ENCODE assay signal across 12 cellular contexts in genomic region chr19:40921005-40921897, GRCh38. TPM values are rescaled to one million over a fixed set of nuclear protein-coding genes. Genes with fewer than 3 reads are reported as not detected.
DNase-seq lines count a peak whose midpoint lies in the region; ATAC-seq and TF ChIP-seq lines count a peak whose summit lies in the region.
"Had no signal": no experiment of that assay in that cellular context is flagged by ENCODE, and none has a peak within 500 bp of the region (broad histone marks: within the 10 kb centered on the region; RNA-seq: fewer than 3 reads in every experiment).

No MANE protein-coding gene starts in this region.

- no peak overlapping the region for H2BK15ac ChIP-seq in mesenchymal stem cell (ENCODE audit: low read depth, poor library complexity, severe bottlenecking)

- intact Hi-C loops in Caco-2 (cut with micrococcal nuclease; ENCODE audit: unreplicated experiment): loop anchor here (1.0 to 5.0 kb wide), 5 partner anchors 8 to 110 kb away; no protein-coding TSS in a partner anchor

- TF ChIP-seq CTCF in Caco-2 (IDR thresholded peaks at IDR 0.05; ENCODE audit: insufficient read depth in 1 of 2, low read depth in 1 of 2, low read length in 1 of 2, severe bottlenecking in 1 of 2, unreplicated experiment in 1 of 2): no peak
- TF ChIP-seq CTCF in WTC11 (IDR thresholded peaks at IDR 0.05): no peak

- H3K4me2 ChIP-seq in mesenchymal stem cell (ENCODE audit: low read length, poor library complexity, severe bottlenecking): no peak overlapping the region
- H3K4me2 ChIP-seq: BLaER1 had no signal

- H3K27me3 Mint-ChIP-seq in Caco-2 (ENCODE audit: insufficient read depth, unreplicated experiment) (no peaks in the 10 kb centered on the region), WTC11 (ENCODE audit: low read depth) (peaks cover 21% of the 10 kb centered on the region)
- H3K27me3 Mint-ChIP-seq in effector memory CD8-positive, alpha-beta T cell: peaks cover 21 to 62% of the 10 kb centered on the region in 2 donors
- H3K27me3 Mint-ChIP-seq: stimulated activated naive CD8-positive, alpha-beta T cell treated with anti-CD3 and anti-CD28 coated beads, Interleukin-15, Interleukin-2, amounts not matched to agents 100 ng/mL and 50 ng/mL, for 24 hours had no signal

- H3K4me3 Mint-ChIP-seq in Caco-2 (ENCODE audit: unreplicated experiment): peak overlapping the region; percentile 56
- no peak overlapping the region for H3K4me3 Mint-ChIP-seq in WTC11
- H3K4me3 Mint-ChIP-seq in effector memory CD8-positive, alpha-beta T cell: no peak overlapping the region
- H3K4me3 Mint-ChIP-seq: stimulated activated naive CD8-positive, alpha-beta T cell treated with anti-CD3 and anti-CD28 coated beads, Interleukin-15, Interleukin-2, amounts not matched to agents 100 ng/mL and 50 ng/mL, for 24 hours had no signal

- peaks cover 48% of the 10 kb centered on the region for H3K4me1 ChIP-seq in Caco-2
- H3K4me1 ChIP-seq in mesenchymal stem cell (ENCODE audit: control insufficient read depth, insufficient read depth, low read depth, low read length): peaks cover 2% of the 10 kb centered on the region
- H3K4me1 ChIP-seq: BLaER1 had no signal

- no peak overlapping the region for H2AK5ac ChIP-seq in mesenchymal stem cell (ENCODE audit: low read length, severe bottlenecking)

- H4K8ac ChIP-seq in mesenchymal stem cell (ENCODE audit: low read length): no peak overlapping the region

- no peaks in the 10 kb centered on the region for H3K36me3 ChIP-seq in Caco-2 (ENCODE audit: control insufficient read depth, insufficient read depth, low read length)
- H3K36me3 ChIP-seq in mesenchymal stem cell (ENCODE audit: control insufficient read depth in 1 of 2, insufficient read depth in 2 of 2, low read depth in 1 of 2, low read length in 2 of 2): no peaks in the 10 kb centered on the region
- H3K36me3 ChIP-seq: BLaER1 had no signal

- no peak overlapping the region for H2BK120ac ChIP-seq in mesenchymal stem cell (ENCODE audit: low read depth, low read length)

- no peaks in the 10 kb centered on the region for H3K27me3 ChIP-seq in Caco-2 (replicated peaks; ENCODE audit: control insufficient read depth, insufficient read depth, low read length)
- peaks cover 3% of the 10 kb centered on the region in 2 experiments for H3K27me3 ChIP-seq in mesenchymal stem cell (ENCODE audit: control insufficient read depth in 1 of 2, insufficient read depth in 1 of 2, low read length in 2 of 2)
- H3K27me3 ChIP-seq: BLaER1 had no signal

- WGBS in mesenchymal stem cell: 8% methylated on average over 9 of the region's 9 CpGs

- DNase-seq in Caco-2: peak; percentile 90 to 97
- peak; percentile 29 for DNase-seq in HuH-7.5 (ENCODE audit: low spot score)
- no peak for DNase-seq in WTC11 (ENCODE audit: low spot score)
- DNase-seq in mesenchymal stem cell: peak; percentile 43
- DNase-seq in GM19240 (ENCODE audit: insufficient read length, low spot score): no peak
- DNase-seq in effector memory CD8-positive, alpha-beta T cell: no peak
- DNase-seq: erythroblast, NCI-H1436 treated with DMSO at 0.1 percent for 48 hours had no signal

- CTCF ChIA-PET in Caco-2 (lab: Charles Lee): no interaction called here
- CTCF ChIA-PET in WTC11 (lab: Charles Lee): no interaction called here

- H3K9me3 Mint-ChIP-seq in Caco-2 (ENCODE audit: unreplicated experiment): peaks cover 48% of the 10 kb centered on the region
- peaks cover 50% of the 10 kb centered on the region for H3K9me3 Mint-ChIP-seq in WTC11
- H3K9me3 Mint-ChIP-seq in effector memory CD8-positive, alpha-beta T cell: peaks cover 0 to 3% of the 10 kb centered on the region in 2 donors

- peaks cover 28% of the 10 kb centered on the region for H3K4me1 Mint-ChIP-seq in Caco-2 (ENCODE audit: low read depth, unreplicated experiment)
- no peaks in the 10 kb centered on the region for H3K4me1 Mint-ChIP-seq in WTC11
- H3K4me1 Mint-ChIP-seq in effector memory CD8-positive, alpha-beta T cell (ENCODE audit: low read depth in 2 of 2): no peaks in the 10 kb centered on the region

- H4K91ac ChIP-seq in mesenchymal stem cell (ENCODE audit: low read length): no peak overlapping the region

- no peak overlapping the region for H2AFZ ChIP-seq in mesenchymal stem cell (ENCODE audit: low read depth, low read length)

- H3K9me3 ChIP-seq in Caco-2 (peaks cover 53% of the 10 kb centered on the region), mesenchymal stem cell (ENCODE audit: control insufficient read depth, low read length) (peaks cover 15% of the 10 kb centered on the region)

- peak overlapping the region; percentile 96 for H3K27ac Mint-ChIP-seq in Caco-2 (ENCODE audit: unreplicated experiment)
- no peak overlapping the region; the same call in 1 of the 2 replicates for H3K27ac Mint-ChIP-seq in WTC11
- H3K27ac Mint-ChIP-seq in effector memory CD8-positive, alpha-beta T cell: no peak overlapping the region
- H3K27ac Mint-ChIP-seq: stimulated activated naive CD8-positive, alpha-beta T cell treated with anti-CD3 and anti-CD28 coated beads, Interleukin-15, Interleukin-2, amounts not matched to agents 100 ng/mL and 50 ng/mL, for 24 hours had no signal

- BruUV-seq in Caco-2 (replicated peaks; lab: Mats Ljungman, UMichigan): no TSS peak

- no peak overlapping the region for H3K4me3 ChIP-seq in Caco-2 (ENCODE audit: low read depth, low read length)
- no peak overlapping the region for H3K4me3 ChIP-seq in mesenchymal stem cell (ENCODE audit: insufficient read depth in 1 of 2, low read depth in 1 of 2, low read length in 2 of 2)
- H3K4me3 ChIP-seq: BLaER1 had no signal

- ATAC-seq in WTC11 (no peak), HG02763 (IDR thresholded peaks at IDR 0.05; ENCODE audit: unreplicated experiment) (no peak), HG03442 (IDR thresholded peaks at IDR 0.05; ENCODE audit: unreplicated experiment) (no peak)
- ATAC-seq in effector memory CD8-positive, alpha-beta T cell (replicated peaks): no peak

- H3K23ac ChIP-seq in mesenchymal stem cell (ENCODE audit: low read length in 2 of 2): no peak overlapping the region

- peak overlapping the region in 1 of 2 experiments; percentile 22 for H3K18ac ChIP-seq in mesenchymal stem cell (ENCODE audit: low read depth in 1 of 2, low read length in 2 of 2)

- H3K36me3 Mint-ChIP-seq in Caco-2 (ENCODE audit: insufficient read depth, unreplicated experiment) (peaks cover 32% of the 10 kb centered on the region), WTC11 (peaks cover 21% of the 10 kb centered on the region)
- no peaks in the 10 kb centered on the region for H3K36me3 Mint-ChIP-seq in effector memory CD8-positive, alpha-beta T cell (ENCODE audit: insufficient read depth)

- H3K9ac ChIP-seq in mesenchymal stem cell (ENCODE audit: low read length): no peak overlapping the region
- H3K9ac ChIP-seq: BLaER1 had no signal

- POLR2A ChIA-PET in Caco-2 (lab: Charles Lee) (interaction anchor here (0.6 kb wide), 1 partner anchor 16 kb away, joined by 3 read pairs; no protein-coding TSS in a partner anchor), WTC11 (lab: Charles Lee) (no interaction called here)

- H2BK12ac ChIP-seq in mesenchymal stem cell (ENCODE audit: low read length in 2 of 2): no peak overlapping the region

- H3K14ac ChIP-seq in mesenchymal stem cell (ENCODE audit: low read length in 2 of 2): no peak overlapping the region

- no peak overlapping the region for H3K4ac ChIP-seq in mesenchymal stem cell (ENCODE audit: low read depth in 1 of 2, low read length in 2 of 2)

- H3K27ac ChIP-seq in mesenchymal stem cell (ENCODE audit: low read length, poor library complexity, severe bottlenecking): no peak overlapping the region
- H3K27ac ChIP-seq: BLaER1 had no signal

- no peak overlapping the region for H2BK5ac ChIP-seq in mesenchymal stem cell (ENCODE audit: low read depth, low read length, poor library complexity, severe bottlenecking)

- no peaks in the 10 kb centered on the region for H3K79me1 ChIP-seq in mesenchymal stem cell (replicated peaks; ENCODE audit: low read length, poor library complexity, severe bottlenecking)

TF ChIP-seq in WTC11, 78 proteins besides CTCF, POLR2A, EP300 and RAD21:
- peak; percentile 90 for TF ChIP-seq GABPB1 (CRISPR knock-in tag; IDR thresholded peaks at IDR 0.05)
- TF ChIP-seq ZSCAN18 (CRISPR knock-in tag; IDR thresholded peaks at IDR 0.05): no peak

RNA-seq across cellular contexts. Expression of gene CYP2A7, which starts 39.2 kb away (rescaled TPM):
- not detected in 2 replicates for total RNA-seq in Caco-2 (2022)
- 0.21 TPM in 1 of 3 replicates, not detected in the others for total RNA-seq in WTC11 (2021)
- polyA plus RNA-seq in mesenchymal stem cell (2013, experiment 1 of 2): not detected
- not detected for polyA plus RNA-seq in mesenchymal stem cell (2013, experiment 2 of 2)

Comparison
In these comparisons a context has a peak if more than half of its experiments do, and no peak if none do; other contexts are left out.
1. DNase-seq: peak in Caco-2 (2 of 2), HuH-7.5 (single experiment) and mesenchymal stem cell (single experiment); none in WTC11 (single experiment), GM19240 (single experiment) and effector memory CD8-positive, alpha-beta T cell (0 of 3).